29 cellular contexts compared by ENCODE assay signal in genomic region chr4:7610841-7611240, GRCh38.
"Had no signal": no experiment of that assay in that cellular context is flagged by ENCODE, and none has a peak within 500 bp of the region (broad histone marks: within the 10 kb centered on the region; RNA-seq: fewer than 3 reads in every experiment).

No MANE protein-coding gene starts in this region.

- H3K4me3 Mint-ChIP-seq: activated CD4-positive, alpha-beta memory T cell treated with anti-CD3 and anti-CD28 coated beads, Interleukin-2, amount 10 ng/mL, durations not matched to agents 7 days and 5 days; activated CD4-positive, alpha-beta T cell treated with anti-CD3 and anti-CD28 coated beads, Interleukin-2, amount 10 ng/mL, durations not matched to agents 7 days and 5 days; activated naive CD4-positive, alpha-beta T cell treated with anti-CD3 and anti-CD28 coated beads, Interleukin-2, amount 10 ng/mL, durations not matched to agents 7 days and 5 days; activated naive CD8-positive, alpha-beta T cell treated with anti-CD3 and anti-CD28 coated beads, Interleukin-2, amount 10 ng/mL, durations not matched to agents 7 days and 5 days; activated T-cell treated with anti-CD3 and anti-CD28 coated beads, Interleukin-2, amount 50 U/mL, for 24 hours; activated T-cell treated with anti-CD3 and anti-CD28 coated beads, Interleukin-2, amount 50 U/mL, for 72 hours; brain; central memory CD8-positive, alpha-beta T cell; effector memory CD8-positive, alpha-beta T cell had no signal

- DNase-seq: activated CD4-positive, alpha-beta memory T cell treated with anti-CD3 and anti-CD28 coated beads, Interleukin-2, amount 10 ng/mL, durations not matched to agents 7 days and 5 days; activated CD4-positive, alpha-beta T cell treated with anti-CD3 and anti-CD28 coated beads for 1 hour; activated CD4-positive, alpha-beta T cell treated with anti-CD3 and anti-CD28 coated beads for 4 hours; activated CD4-positive, alpha-beta T cell treated with anti-CD3 and anti-CD28 coated beads, Interleukin-2, amount 10 ng/mL, durations not matched to agents 7 days and 5 days; activated CD4-positive, alpha-beta T cell treated with anti-CD3 and anti-CD28 coated beads, Interleukin-2, amount 50 U/mL, for 4 hours; activated CD8-positive, alpha-beta memory T cell treated with anti-CD3 and anti-CD28 coated beads, Interleukin-2, amount 50 U/mL, for 48 hours; activated gamma-delta T cell; activated naive CD4-positive, alpha-beta T cell; activated naive CD4-positive, alpha-beta T cell treated with anti-CD3 and anti-CD28 coated beads, Interleukin-2, amount 10 ng/mL, durations not matched to agents 7 days and 5 days; activated naive CD8-positive, alpha-beta T cell treated with anti-CD3 and anti-CD28 coated beads, Interleukin-2, amount 10 ng/mL, durations not matched to agents 7 days and 5 days; activated T-cell treated with anti-CD3 and anti-CD28 coated beads for 4 hours; activated T-cell treated with anti-CD3 and anti-CD28 coated beads, Interleukin-2, amount 50 U/mL, for 24 hours; activated T-cell treated with anti-CD3 and anti-CD28 coated beads, Interleukin-2, amount 50 U/mL, for 72 hours; cortex of kidney; dermis blood vessel endothelial cell; effector CD4-positive, alpha-beta T cell; effector memory CD8-positive, alpha-beta T cell; erythroblast; foreskin keratinocyte; gastrocnemius medialis; T-helper 1 cell; T-helper 2 cell had no signal

- H3K4me3 ChIP-seq: ascending aorta, breast epithelium, esophagus muscularis mucosa, gastrocnemius medialis had no signal

- H3K27me3 ChIP-seq: ascending aorta, esophagus muscularis mucosa, foreskin keratinocyte had no signal

- H3K27me3 Mint-ChIP-seq: activated CD4-positive, alpha-beta memory T cell treated with anti-CD3 and anti-CD28 coated beads, Interleukin-2, amount 10 ng/mL, durations not matched to agents 7 days and 5 days; activated CD4-positive, alpha-beta T cell treated with anti-CD3 and anti-CD28 coated beads, Interleukin-2, amount 10 ng/mL, durations not matched to agents 7 days and 5 days; activated naive CD4-positive, alpha-beta T cell treated with anti-CD3 and anti-CD28 coated beads, Interleukin-2, amount 10 ng/mL, durations not matched to agents 7 days and 5 days; activated naive CD8-positive, alpha-beta T cell treated with anti-CD3 and anti-CD28 coated beads, Interleukin-2, amount 10 ng/mL, durations not matched to agents 7 days and 5 days; central memory CD8-positive, alpha-beta T cell had no signal

- H3K4me1 ChIP-seq: ascending aorta, breast epithelium, esophagus muscularis mucosa, foreskin keratinocyte, gastrocnemius medialis had no signal

- FAIRE-seq: colon had no signal

- H3K4me1 Mint-ChIP-seq: activated CD4-positive, alpha-beta memory T cell treated with anti-CD3 and anti-CD28 coated beads, Interleukin-2, amount 10 ng/mL, durations not matched to agents 7 days and 5 days; activated CD4-positive, alpha-beta T cell treated with anti-CD3 and anti-CD28 coated beads, Interleukin-2, amount 10 ng/mL, durations not matched to agents 7 days and 5 days; activated naive CD4-positive, alpha-beta T cell treated with anti-CD3 and anti-CD28 coated beads, Interleukin-2, amount 10 ng/mL, durations not matched to agents 7 days and 5 days; activated naive CD8-positive, alpha-beta T cell treated with anti-CD3 and anti-CD28 coated beads, Interleukin-2, amount 10 ng/mL, durations not matched to agents 7 days and 5 days; central memory CD8-positive, alpha-beta T cell had no signal

- H3K36me3 Mint-ChIP-seq: activated naive CD4-positive, alpha-beta T cell treated with anti-CD3 and anti-CD28 coated beads, Interleukin-2, amount 10 ng/mL, durations not matched to agents 7 days and 5 days; activated naive CD4-positive, alpha-beta T cell treated with anti-CD3 and anti-CD28 coated beads, Interleukin-2, amount 50 U/mL, for 72 hours; activated naive CD8-positive, alpha-beta T cell treated with anti-CD3 and anti-CD28 coated beads, Interleukin-2, amount 10 ng/mL, durations not matched to agents 7 days and 5 days; brain had no signal

- H3K27ac ChIP-seq: ascending aorta, breast epithelium, esophagus muscularis mucosa, foreskin keratinocyte, gastrocnemius medialis had no signal

- H3K9me3 ChIP-seq: ascending aorta, breast epithelium, esophagus muscularis mucosa, gastrocnemius medialis had no signal

- H3K27ac Mint-ChIP-seq: activated CD4-positive, alpha-beta memory T cell treated with anti-CD3 and anti-CD28 coated beads, Interleukin-2, amount 10 ng/mL, durations not matched to agents 7 days and 5 days; activated CD4-positive, alpha-beta T cell treated with anti-CD3 and anti-CD28 coated beads, Interleukin-2, amount 10 ng/mL, durations not matched to agents 7 days and 5 days; activated naive CD4-positive, alpha-beta T cell treated with anti-CD3 and anti-CD28 coated beads, Interleukin-2, amount 10 ng/mL, durations not matched to agents 7 days and 5 days; activated naive CD4-positive, alpha-beta T cell treated with anti-CD3 and anti-CD28 coated beads, Interleukin-2, amount 50 U/mL, for 72 hours; activated naive CD8-positive, alpha-beta T cell treated with anti-CD3 and anti-CD28 coated beads, Interleukin-2, amount 10 ng/mL, durations not matched to agents 7 days and 5 days; activated T-cell treated with anti-CD3 and anti-CD28 coated beads, Interleukin-2, amount 50 U/mL, for 24 hours; activated T-cell treated with anti-CD3 and anti-CD28 coated beads, Interleukin-2, amount 50 U/mL, for 72 hours; brain; effector memory CD8-positive, alpha-beta T cell had no signal

- ATAC-seq: activated naive CD4-positive, alpha-beta T cell treated with anti-CD3 and anti-CD28 coated beads, Interleukin-2, amount 50 U/mL, for 72 hours; activated T-cell treated with anti-CD3 and anti-CD28 coated beads, Interleukin-2, amount 50 U/mL, for 72 hours; effector memory CD8-positive, alpha-beta T cell; foreskin keratinocyte; gastrocnemius medialis had no signal

- H3K9me3 Mint-ChIP-seq: activated CD4-positive, alpha-beta memory T cell treated with anti-CD3 and anti-CD28 coated beads, Interleukin-2, amount 10 ng/mL, durations not matched to agents 7 days and 5 days; activated CD4-positive, alpha-beta T cell treated with anti-CD3 and anti-CD28 coated beads, Interleukin-2, amount 10 ng/mL, durations not matched to agents 7 days and 5 days; activated naive CD4-positive, alpha-beta T cell treated with anti-CD3 and anti-CD28 coated beads, Interleukin-2, amount 10 ng/mL, durations not matched to agents 7 days and 5 days; activated naive CD4-positive, alpha-beta T cell treated with anti-CD3 and anti-CD28 coated beads, Interleukin-2, amount 50 U/mL, for 72 hours; activated naive CD8-positive, alpha-beta T cell treated with anti-CD3 and anti-CD28 coated beads, Interleukin-2, amount 10 ng/mL, durations not matched to agents 7 days and 5 days; activated T-cell treated with anti-CD3 and anti-CD28 coated beads, Interleukin-2, amount 50 U/mL, for 24 hours; activated T-cell treated with anti-CD3 and anti-CD28 coated beads, Interleukin-2, amount 50 U/mL, for 72 hours; central memory CD8-positive, alpha-beta T cell; effector memory CD8-positive, alpha-beta T cell had no signal

- H3K36me3 ChIP-seq: ascending aorta, breast epithelium, esophagus muscularis mucosa, gastrocnemius medialis had no signal
